23 cellular contexts compared by ENCODE assay signal in the genomic region with DNA sequence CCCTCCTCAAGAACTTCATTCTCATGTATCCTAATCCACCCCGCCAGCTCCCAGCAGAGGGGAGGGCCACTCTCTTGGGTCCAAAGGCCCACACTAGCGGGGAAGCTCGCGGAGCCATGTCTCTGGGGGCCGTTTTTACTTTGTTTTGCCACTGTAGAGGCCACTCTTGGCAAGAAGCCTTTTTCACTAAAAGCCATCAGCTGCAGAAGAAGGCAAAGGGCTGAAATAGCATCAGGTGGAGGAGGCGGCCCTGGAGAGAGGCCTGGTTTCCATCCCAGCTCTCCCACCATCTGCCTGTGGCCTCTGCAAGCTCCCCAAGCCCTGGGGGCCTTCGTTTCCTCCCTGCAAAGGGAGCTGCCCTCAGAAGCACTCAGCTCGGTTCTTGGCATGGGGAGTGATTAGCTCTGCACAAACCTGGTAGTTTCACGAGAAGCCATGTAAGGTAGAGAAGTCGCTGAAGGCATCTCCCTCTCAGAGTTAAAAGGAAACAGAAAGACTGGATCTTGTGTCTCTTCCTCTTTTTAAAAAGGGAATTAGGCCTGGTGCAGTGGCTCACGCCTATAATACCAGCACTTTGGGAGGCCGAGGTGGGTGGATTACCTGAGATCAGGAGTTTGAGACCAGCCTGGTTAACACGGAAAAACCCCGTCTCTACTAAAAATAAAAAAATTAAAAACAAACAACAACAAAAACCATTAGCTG.
A peak's percentile ranks its signal among the peaks of the same experiment; 100 is the strongest.
DNase-seq lines count a peak whose midpoint lies in the region; TF ChIP-seq lines count a peak whose summit lies in the region.
"Had no signal": no experiment of that assay in that cellular context is flagged by ENCODE, and none has a peak within 500 bp of the region (broad histone marks: within the 10 kb centered on the region; RNA-seq: fewer than 3 reads in every experiment).

No MANE protein-coding gene starts in this region.

- H3K4me1 ChIP-seq in mesenchymal stem cell (ENCODE audit: control insufficient read depth, insufficient read depth, low read depth, low read length) (peaks cover 10% of the 10 kb centered on the region), ascending aorta (no peaks in the 10 kb centered on the region)
- H3K4me1 ChIP-seq: colonic mucosa, SJSA1, vagina had no signal

- H4K91ac ChIP-seq in mesenchymal stem cell (ENCODE audit: low read length): no peak overlapping the region

- DNase-seq in NCI-H2227 (lab: John Stamatoyannopoulos, UW; ENCODE audit: unreplicated experiment) (peak; percentile 50), NCI-H2227 treated with DMSO at 0.1 percent for 48 hours (lab: John Stamatoyannopoulos, UW) (no peak), DMS79 treated with DMSO at 0.1 percent for 48 hours (lab: John Stamatoyannopoulos, UW) (peak; percentile 42), NOMO-1 treated with DMSO at 0.1 percent for 48 hours (lab: John Stamatoyannopoulos, UW; ENCODE audit: unreplicated experiment) (peak; percentile 2), mesenchymal stem cell (no peak), GF-D8 (lab: John Stamatoyannopoulos, UW) (no peak), ascending aorta (ENCODE audit: low spot score in 2 of 2) (no peak), NCI-H526 treated with DMSO at 0.1 percent for 48 hours (lab: John Stamatoyannopoulos, UW) (no peak)
- DNase-seq: activated effector memory CD4-positive, alpha-beta T cell treated with Interleukin-2 at 50 U/mL for 16 hours; activated naive CD8-positive, alpha-beta T cell treated with anti-CD3 and anti-CD28 coated beads, Interleukin-2, amount 50 U/mL, for 24 hours; brain microvascular endothelial cell; colonic mucosa; endodermal cell; esophagus squamous epithelium; lower lobe of right lung; NCI-H2029 treated with DMSO at 0.1 percent for 48 hours; NCI-H748 treated with DMSO at 0.1 percent for 48 hours; stimulated activated CD4-positive, alpha-beta T cell treated with anti-CD3 and anti-CD28 coated beads, Interleukin-2, amount 100 ng/mL, for 24 hours had no signal

- no peak overlapping the region for H3K23ac ChIP-seq in mesenchymal stem cell (ENCODE audit: low read length in 2 of 2)

- no peaks in the 10 kb centered on the region for H3K79me1 ChIP-seq in mesenchymal stem cell (replicated peaks; ENCODE audit: low read length, poor library complexity, severe bottlenecking)

- intact Hi-C loops in ascending aorta (cut with DNase I): no loop called here

- no peak overlapping the region for H2BK120ac ChIP-seq in mesenchymal stem cell (ENCODE audit: low read depth, low read length)

- H2BK15ac ChIP-seq in mesenchymal stem cell (ENCODE audit: low read depth, poor library complexity, severe bottlenecking): peak overlapping the region; percentile 65

- no peak overlapping the region for H3K4ac ChIP-seq in mesenchymal stem cell (ENCODE audit: low read depth in 1 of 2, low read length in 2 of 2)

- H3K36me3 ChIP-seq in mesenchymal stem cell (ENCODE audit: control insufficient read depth in 1 of 2, insufficient read depth in 2 of 2, low read depth in 1 of 2, low read length in 2 of 2) (no peaks in the 10 kb centered on the region), ascending aorta (no peaks in the 10 kb centered on the region)
- H3K36me3 ChIP-seq: brain microvascular endothelial cell, colonic mucosa, esophagus squamous epithelium, lower lobe of right lung, SJSA1, vagina had no signal

- no peak overlapping the region for H3K4me2 ChIP-seq in mesenchymal stem cell (ENCODE audit: low read length, poor library complexity, severe bottlenecking)

- 94% methylated on average over 14 of the region's 14 CpGs for WGBS in mesenchymal stem cell

- no peak overlapping the region for H3K18ac ChIP-seq in mesenchymal stem cell (ENCODE audit: low read depth in 1 of 2, low read length in 2 of 2)

- peaks cover 0 to 5% of the 10 kb centered on the region in 2 experiments for H3K27me3 ChIP-seq in mesenchymal stem cell (ENCODE audit: control insufficient read depth in 1 of 2, insufficient read depth in 1 of 2, low read length in 2 of 2)
- no peaks in the 10 kb centered on the region for H3K27me3 ChIP-seq in ascending aorta
- H3K27me3 ChIP-seq: brain microvascular endothelial cell, colonic mucosa, esophagus squamous epithelium, SJSA1, vagina had no signal

- no peak overlapping the region for H2BK5ac ChIP-seq in mesenchymal stem cell (ENCODE audit: low read depth, low read length, poor library complexity, severe bottlenecking)

- H2AFZ ChIP-seq in mesenchymal stem cell (ENCODE audit: low read depth, low read length): no peak overlapping the region

- peak overlapping the region in 1 of 2 experiments; percentile 23 for H2BK12ac ChIP-seq in mesenchymal stem cell (ENCODE audit: low read length in 2 of 2)

- H3K14ac ChIP-seq in mesenchymal stem cell (ENCODE audit: low read length in 2 of 2): no peak overlapping the region

- no peak for TF ChIP-seq CTCF in ascending aorta (IDR thresholded peaks at IDR 0.05)

- H3K9me3 ChIP-seq in mesenchymal stem cell (ENCODE audit: control insufficient read depth, low read length): no peaks in the 10 kb centered on the region
- H3K9me3 ChIP-seq in ascending aorta: no peaks in the 10 kb centered on the region
- H3K9me3 ChIP-seq: colonic mucosa, esophagus squamous epithelium, lower lobe of right lung, SJSA1, vagina had no signal

- no peak overlapping the region for H3K9ac ChIP-seq in mesenchymal stem cell (ENCODE audit: low read length)

- no peak overlapping the region for H3K27ac ChIP-seq in mesenchymal stem cell (ENCODE audit: low read length, poor library complexity, severe bottlenecking)
- no peak overlapping the region for H3K27ac ChIP-seq in ascending aorta
- H3K27ac ChIP-seq: brain microvascular endothelial cell, C4-2B, colonic mucosa, esophagus squamous epithelium, HL-60, lower lobe of right lung, SJSA1, skin epidermis, vagina had no signal

- no peak overlapping the region for H4K8ac ChIP-seq in mesenchymal stem cell (ENCODE audit: low read length)

- no peak overlapping the region for H2AK5ac ChIP-seq in mesenchymal stem cell (ENCODE audit: low read length, severe bottlenecking)

- H3K4me3 ChIP-seq in mesenchymal stem cell (ENCODE audit: insufficient read depth in 1 of 2, low read depth in 1 of 2, low read length in 2 of 2) (no peak overlapping the region), ascending aorta (no peak overlapping the region)
- H3K4me3 ChIP-seq: colonic mucosa, esophagus squamous epithelium, lower lobe of right lung, SJSA1, skin epidermis, vagina had no signal

Comparison
In these comparisons a context has a peak if more than half of its experiments do, and no peak if none do; other contexts are left out.
1. DNase-seq: peak in NCI-H2227 (single experiment), DMS79 treated with DMSO at 0.1 percent for 48 hours (single experiment) and NOMO-1 treated with DMSO at 0.1 percent for 48 hours (single experiment); none in NCI-H2227 treated with DMSO at 0.1 percent for 48 hours (single experiment), mesenchymal stem cell (single experiment), GF-D8 (single experiment), ascending aorta (0 of 2) and NCI-H526 treated with DMSO at 0.1 percent for 48 hours (single experiment).